In genomic region chr9:5846080-5846479, GRCh38 we compare ENCODE assay signal across 1 cellular context.
TF ChIP-seq lines count a peak whose summit lies in the region.

No MANE protein-coding gene starts in this region.

TF ChIP-seq in K562, 482 proteins besides CTCF, POLR2A, EP300 and RAD21:
- TF ChIP-seq ATF7 (IDR thresholded peaks at IDR 0.05) (no peak), NFIC (IDR thresholded peaks at IDR 0.05) (peak; percentile 87), CBX3 (IDR thresholded peaks at IDR 0.05; ENCODE audit: borderline replicate concordance in 1 of 2, low read length in 2 of 2) (no peak)
TF ChIP-seq in K562: peak in this region for 1.
